ENCODE assay signal across 1 cellular context in genomic region chr4:121822047-121822446, GRCh38.
TF ChIP-seq lines count a peak whose summit lies in the region.

No MANE protein-coding gene starts in this region.

TF ChIP-seq in GM12891, 5 proteins besides CTCF, POLR2A, EP300 and RAD21:
- no peak for TF ChIP-seq POLR2AphosphoS5 (IDR thresholded peaks at IDR 0.05; ENCODE audit: low read depth, low read length)
- no peak for TF ChIP-seq TAF1 (IDR thresholded peaks at IDR 0.05; ENCODE audit: low read depth, low read length)
- TF ChIP-seq POU2F2 (IDR thresholded peaks at IDR 0.05; ENCODE audit: low read depth, low read length): no peak
